Comparison of ENCODE assay signal across 9 cellular contexts in genomic region chr6:32086661-32087573, GRCh38. TPM values are rescaled to one million over a fixed set of nuclear protein-coding genes. Genes with fewer than 3 reads are reported as not detected.
A peak's percentile ranks its signal among the peaks of the same experiment; 100 is the strongest.
DNase-seq lines count a peak whose midpoint lies in the region; ATAC-seq and TF ChIP-seq lines count a peak whose summit lies in the region.
"Had no signal": no experiment of that assay in that cellular context is flagged by ENCODE, and none has a peak within 500 bp of the region (broad histone marks: within the 10 kb centered on the region; RNA-seq: fewer than 3 reads in every experiment).

No MANE protein-coding gene starts in this region.

- H3K36me3 ChIP-seq in PC-9 (ENCODE audit: low read depth) (no peaks in the 10 kb centered on the region), rectal smooth muscle tissue (ENCODE audit: control insufficient read depth, insufficient read depth, low read length) (peaks cover 2% of the 10 kb centered on the region)

- H3F3A ChIP-seq in PC-9 (ENCODE audit: insufficient read depth, low read depth), result peaks cover 34% of the 10 kb centered on the region

- no peaks in the 10 kb centered on the region for H3K9me2 ChIP-seq in PC-9 (ENCODE audit: insufficient read depth)

- H3K4me1 ChIP-seq in PC-9 (replicated peaks; ENCODE audit: insufficient read depth) (peaks cover 57% of the 10 kb centered on the region), rectal smooth muscle tissue (ENCODE audit: control insufficient read depth, insufficient read depth, low read length) (no peaks in the 10 kb centered on the region)

- H3K79me2 ChIP-seq in PC-9 (ENCODE audit: low read depth), result no peaks in the 10 kb centered on the region

- BruUV-seq in PC-9 (replicated peaks; lab: Mats Ljungman, UMichigan), result no TSS peak

- no peak overlapping the region for H3K9ac ChIP-seq in rectal smooth muscle tissue (ENCODE audit: low read length)

- TF ChIP-seq CTCF in PC-9 (conservative IDR thresholded peaks at IDR 0.05), result no peak
- TF ChIP-seq CTCF in epithelial cell of proximal tubule (conservative IDR thresholded peaks at IDR 0.05; ENCODE audit: low read depth, low read length), result no peak

- H4K20me1 ChIP-seq in PC-9 (ENCODE audit: insufficient read depth), result no peaks in the 10 kb centered on the region

- DNase-seq in NCI-H82 (lab: John Stamatoyannopoulos, UW) (peak; percentile 59), NCI-H82 treated with DMSO at 0.1 percent for 48 hours (lab: John Stamatoyannopoulos, UW; ENCODE audit: unreplicated experiment) (no peak), PC-9 (peak; percentile 31 to 43), epithelial cell of proximal tubule (ENCODE audit: low read depth) (peak; percentile 31), cerebellar nuclear complex (lab: John Stamatoyannopoulos, UW) (no peak), ureter (ENCODE audit: low spot score) (no peak)

- H3K4me3 ChIP-seq in PC-9, result no peak overlapping the region
- no peak overlapping the region for H3K4me3 ChIP-seq in epithelial cell of proximal tubule (ENCODE audit: low read depth, low read length)
- peak overlapping the region; percentile 29 for H3K4me3 ChIP-seq in rectal smooth muscle tissue (ENCODE audit: low read length)

- no peak for ATAC-seq in HG03442 (IDR thresholded peaks at IDR 0.05; ENCODE audit: unreplicated experiment)

- H3K27ac ChIP-seq in PC-9 (no peak overlapping the region), rectal smooth muscle tissue (ENCODE audit: low read depth, low read length) (peak overlapping the region; percentile 1)
- H3K27ac ChIP-seq: VCaP had no signal

- CTCF ChIA-PET in PC-9 (lab: Charles Lee), result no interaction called here

- peak overlapping the region; percentile 43 for H3K4me2 ChIP-seq in PC-9

- intact Hi-C loops in PC-9 (cut with micrococcal nuclease; ENCODE audit: unreplicated experiment), result loop anchor here (1.0 kb wide), 1 partner anchor 27 kb away; no protein-coding TSS in a partner anchor

- no peak overlapping the region for H2AFZ ChIP-seq in PC-9

- H3K9me3 ChIP-seq in PC-9 (ENCODE audit: insufficient read depth, low read depth), result no peaks in the 10 kb centered on the region

- H3K27me3 ChIP-seq in PC-9 (ENCODE audit: insufficient read depth, low read depth), result no peaks in the 10 kb centered on the region
- H3K27me3 ChIP-seq in rectal smooth muscle tissue (ENCODE audit: control insufficient read depth, insufficient read depth, low read length), result peaks cover 11% of the 10 kb centered on the region

- POLR2A ChIA-PET in PC-9 (lab: Charles Lee; ENCODE audit: unreplicated experiment), result interaction anchor here (0.6 to 0.8 kb wide), 2 partner anchors 27 to 500 kb away, joined by 4 to 7 read pairs; no protein-coding TSS in a partner anchor

RNA-seq across cellular contexts. Expression of gene TNXB, which starts 22.2 kb away (rescaled TPM):
- 15.1 and 22.1 TPM in 2 replicates for total RNA-seq in PC-9 (2021)
- 0.23 TPM in 1 of 2 replicates, not detected in the other for total RNA-seq in epithelial cell of proximal tubule
- total RNA-seq in ureter, result 121 TPM

RNA-seq across cellular contexts. Expression of gene ATF6B, which starts 41.1 kb away (rescaled TPM):
- total RNA-seq in PC-9 (2021) (87.2 and 102 TPM in 2 replicates), epithelial cell of proximal tubule (21.3 and 23.2 TPM in 2 replicates), ureter (121 TPM)

RNA-seq across cellular contexts. Expression of gene FKBPL, which starts 43.2 kb away (rescaled TPM):
- total RNA-seq in PC-9 (2021) (11.6 and 12.6 TPM in 2 replicates), epithelial cell of proximal tubule (2.5 and 7.2 TPM in 2 replicates), ureter (2.9 TPM)

RNA-seq across cellular contexts. Expression of gene CYP21A2, which starts 48.7 kb away (rescaled TPM):
- total RNA-seq in PC-9 (2021) (0.33 TPM in 1 of 2 replicates, not detected in the other), epithelial cell of proximal tubule (not detected in 2 replicates), ureter (3.8 TPM)

Comparison
In these comparisons a context has a peak if more than half of its experiments do, and no peak if none do; other contexts are left out.
1. DNase-seq: peak in NCI-H82 (single experiment), PC-9 (2 of 2) and epithelial cell of proximal tubule (single experiment); none in NCI-H82 treated with DMSO at 0.1 percent for 48 hours (single experiment), cerebellar nuclear complex (0 of 2) and ureter (single experiment).
2. RNA of gene TNXB, which starts 22.2 kb away (total RNA-seq): 121 TPM in ureter (single experiment) and 15.1 to 22.1 TPM in PC-9; 0.23 TPM in epithelial cell of proximal tubule; every median in the first group is over 10 times any median in the second.